21 cellular contexts compared by ENCODE assay signal in the genomic region with DNA sequence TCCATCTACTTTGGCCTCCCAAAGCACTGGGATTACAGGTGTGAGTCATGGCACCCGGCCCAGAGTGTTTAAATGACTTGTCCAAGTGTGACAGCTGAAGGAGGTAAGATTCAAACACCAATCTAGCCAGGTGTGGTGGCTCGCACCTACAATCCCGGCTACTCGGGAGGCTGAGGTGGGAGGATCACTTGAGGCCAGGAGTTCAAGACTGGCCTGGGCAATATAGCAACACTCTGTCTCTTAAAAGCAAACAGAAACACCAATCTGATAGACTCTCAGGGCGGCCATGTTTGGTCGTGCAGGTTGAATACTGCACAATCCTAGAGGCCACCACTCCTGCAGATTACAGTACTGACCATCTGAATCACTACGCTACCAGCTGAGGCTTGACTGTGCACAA.
"Had no signal": no experiment of that assay in that cellular context is flagged by ENCODE, and none has a peak within 500 bp of the region (broad histone marks: within the 10 kb centered on the region; RNA-seq: fewer than 3 reads in every experiment).

No MANE protein-coding gene starts in this region.

- H3K4me3 ChIP-seq: left ventricle myocardium inferior, lung, pancreas, prostate gland, skin epidermis, tibial nerve, vagina had no signal

- H3K27me3 ChIP-seq: pancreas, tibial nerve, vagina had no signal

- DNase-seq: islet precursor cell; left ventricle myocardium inferior; mesendoderm; naive B cell; nucleus accumbens; pancreas; retina; right cardiac atrium; stimulated activated CD4-positive, alpha-beta T cell treated with anti-CD3 and anti-CD28 coated beads, Interleukin-2, amount 100 ng/mL, for 48 hours; stimulated activated CD4-positive, alpha-beta T cell treated with anti-CD3 and anti-CD28 coated beads, Interleukin-4, amount 100 ng/mL, for 4 hours; stimulated activated CD8-positive, alpha-beta memory T cell treated with anti-CD3 and anti-CD28 coated beads, Interleukin-4, amount 100 ng/mL, for 48 hours; stimulated activated naive CD4-positive, alpha-beta T cell treated with Interleukin-2 at 50 U/mL for 16 hours; stimulated activated naive CD8-positive, alpha-beta T cell treated with anti-CD3 and anti-CD28 coated beads, Interleukin-15, amount 100 ng/mL, for 72 hours; substantia nigra had no signal

- H3K36me3 ChIP-seq: pancreas, prostate gland, vagina had no signal

- FAIRE-seq: pancreas had no signal

- ATAC-seq: pancreas; right cardiac atrium; sciatic nerve; stimulated activated memory B cell treated with anti-CD40 and anti-IgM and Interleukin-4, amounts not matched to agents 10 μg/mL and 1 μg/mL and 100 μg/mL, for 72 hours; stimulated activated naive CD8-positive, alpha-beta T cell treated with anti-CD3 and anti-CD28 coated beads, Interleukin-15, amount 100 ng/mL, for 72 hours had no signal

- H3K9me3 ChIP-seq: left ventricle myocardium inferior, pancreas, prostate gland, tibial nerve, vagina had no signal

- H3K4me1 ChIP-seq: prostate gland had no signal

- H3K27ac ChIP-seq: left ventricle myocardium inferior, pancreas, prostate gland, skin epidermis, tibial nerve, vagina had no signal
